10 cellular contexts compared by ENCODE assay signal in the genomic region with DNA sequence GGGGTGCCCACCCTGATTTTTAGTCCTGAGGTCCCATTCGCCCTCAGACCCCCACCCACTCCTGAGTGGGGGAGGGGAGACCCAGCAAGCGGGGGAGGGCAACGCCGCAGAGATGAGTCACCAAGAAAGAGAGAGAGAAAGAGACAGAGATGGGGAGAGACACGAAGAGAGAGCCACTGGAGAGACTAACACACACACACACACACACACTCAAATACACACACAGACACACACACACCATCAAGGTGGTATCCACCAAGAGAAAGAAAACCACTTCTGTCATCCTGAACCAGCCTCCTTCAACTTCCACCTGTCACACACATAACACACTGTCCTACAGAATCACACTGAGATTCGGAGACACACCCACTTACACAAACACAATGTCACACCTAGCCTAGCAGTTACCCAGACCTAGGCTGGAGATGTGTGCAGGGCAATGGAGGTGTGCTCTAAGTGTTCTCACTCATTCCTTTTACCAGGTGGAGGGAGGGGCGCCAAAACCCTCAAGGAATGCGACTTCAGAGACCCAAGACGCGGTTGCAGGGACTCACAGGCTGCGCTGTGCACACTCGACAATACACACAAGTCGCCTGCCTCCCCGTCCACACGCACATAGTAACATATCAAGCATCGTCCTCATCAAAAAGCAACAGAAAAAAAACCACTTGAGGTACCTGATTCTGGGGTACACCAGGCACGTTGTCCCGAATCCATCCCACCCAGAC. TPM values are rescaled to one million over a fixed set of nuclear protein-coding genes. Genes with fewer than 3 reads are reported as not detected.
DNase-seq lines count a peak whose midpoint lies in the region; ATAC-seq and TF ChIP-seq lines count a peak whose summit lies in the region.
"Had no signal": no experiment of that assay in that cellular context is flagged by ENCODE, and none has a peak within 500 bp of the region (broad histone marks: within the 10 kb centered on the region; RNA-seq: fewer than 3 reads in every experiment).

No MANE protein-coding gene starts in this region.

- H3K4me3 Mint-ChIP-seq in IgD-negative memory B cell: peak overlapping the region in 3 of 4 donors; percentile 44 to 87 (median 85)
- peak overlapping the region; percentile 40 for H3K4me3 Mint-ChIP-seq in activated naive CD8-positive, alpha-beta T cell treated with anti-CD3 and anti-CD28 coated beads, Interleukin-2, amount 50 U/mL, for 24 hours

- peak overlapping the region; percentile 43 to 97 (median 89) for H3K27ac Mint-ChIP-seq in IgD-negative memory B cell
- no peak overlapping the region for H3K27ac Mint-ChIP-seq in activated naive CD8-positive, alpha-beta T cell treated with anti-CD3 and anti-CD28 coated beads, Interleukin-2, amount 50 U/mL, for 24 hours

- H3K9ac ChIP-seq in neural cell (ENCODE audit: low read length): peak overlapping the region; percentile 59

- H3K4me2 ChIP-seq in neural cell (ENCODE audit: low read length): peak overlapping the region; percentile 70

- no peaks in the 10 kb centered on the region for H3K36me3 Mint-ChIP-seq in IgD-negative memory B cell
- H3K36me3 Mint-ChIP-seq in activated naive CD8-positive, alpha-beta T cell treated with anti-CD3 and anti-CD28 coated beads, Interleukin-2, amount 50 U/mL, for 24 hours (ENCODE audit: low read depth): peaks cover 2% of the 10 kb centered on the region

- H3K27ac ChIP-seq in neural cell (ENCODE audit: low read length): no peak overlapping the region

- TF ChIP-seq RAD21 in neural cell (conservative IDR thresholded peaks at IDR 0.05): no peak

- no peak for ATAC-seq in activated naive CD8-positive, alpha-beta T cell treated with anti-CD3 and anti-CD28 coated beads, Interleukin-2, amount 50 U/mL, for 24 hours
- ATAC-seq in GM18858 (IDR thresholded peaks at IDR 0.05; ENCODE audit: unreplicated experiment): no peak

- H3K27me3 ChIP-seq in neural cell (ENCODE audit: insufficient read depth, low read depth, low read length): peaks cover 73% of the 10 kb centered on the region

- H3K27me3 Mint-ChIP-seq in IgD-negative memory B cell: peaks cover 83% of the 10 kb centered on the region
- peaks cover 83% of the 10 kb centered on the region for H3K27me3 Mint-ChIP-seq in activated naive CD8-positive, alpha-beta T cell treated with anti-CD3 and anti-CD28 coated beads, Interleukin-2, amount 50 U/mL, for 24 hours

- TF ChIP-seq EP300 in neural cell (conservative IDR thresholded peaks at IDR 0.05; ENCODE audit: poor library complexity, severe bottlenecking): no peak

- H3K36me3 ChIP-seq in neural cell (ENCODE audit: insufficient read depth, low read length): no peaks in the 10 kb centered on the region
- H3K36me3 ChIP-seq: thoracic aorta had no signal

- no peaks in the 10 kb centered on the region for H3F3A ChIP-seq in neural cell (ENCODE audit: insufficient read depth, low read length, poor library complexity, severe bottlenecking)

- H4K20me1 ChIP-seq in neural cell (ENCODE audit: insufficient read depth): no peaks in the 10 kb centered on the region

- H3K79me2 ChIP-seq in neural cell (replicated peaks; ENCODE audit: insufficient read depth, low read length): no peaks in the 10 kb centered on the region

- DNase-seq in DMS53 (lab: John Stamatoyannopoulos, UW) (peak; percentile 80), DMS53 treated with DMSO at 0.1 percent for 48 hours (lab: John Stamatoyannopoulos, UW; ENCODE audit: unreplicated experiment) (no peak), UCSD-AML1 (lab: John Stamatoyannopoulos, UW; ENCODE audit: unreplicated experiment) (no peak), SHP77 treated with DMSO at 0.1 percent for 48 hours (lab: John Stamatoyannopoulos, UW) (no peak)
- no peak for DNase-seq in activated naive CD8-positive, alpha-beta T cell treated with anti-CD3 and anti-CD28 coated beads, Interleukin-2, amount 50 U/mL, for 24 hours

- no peak for TF ChIP-seq CTCF in neural cell (IDR thresholded peaks at IDR 0.05; ENCODE audit: poor library complexity, severe bottlenecking)

- H3K4me1 Mint-ChIP-seq in IgD-negative memory B cell: peaks cover 20 to 29% (median 24%) of the 10 kb centered on the region in 3 donors
- peaks cover 79% of the 10 kb centered on the region for H3K4me1 Mint-ChIP-seq in activated naive CD8-positive, alpha-beta T cell treated with anti-CD3 and anti-CD28 coated beads, Interleukin-2, amount 50 U/mL, for 24 hours

- H3K9me3 ChIP-seq in neural cell (ENCODE audit: low read length): no peaks in the 10 kb centered on the region
- H3K9me3 ChIP-seq: thoracic aorta had no signal

- no peak overlapping the region for H2AFZ ChIP-seq in neural cell (ENCODE audit: low read depth, low read length)

- peaks cover 0 to 14% (median 0%) of the 10 kb centered on the region in 3 donors for H3K9me3 Mint-ChIP-seq in IgD-negative memory B cell
- H3K9me3 Mint-ChIP-seq in activated naive CD8-positive, alpha-beta T cell treated with anti-CD3 and anti-CD28 coated beads, Interleukin-2, amount 50 U/mL, for 24 hours: no peaks in the 10 kb centered on the region

- peak overlapping the region; percentile 94 for H3K4me3 ChIP-seq in neural cell (ENCODE audit: low read length)
- H3K4me3 ChIP-seq: thoracic aorta had no signal

- H3K9me2 ChIP-seq in neural cell (ENCODE audit: insufficient read depth, low read length): no peaks in the 10 kb centered on the region

TF ChIP-seq in neural cell, 6 proteins besides CTCF, POLR2A, EP300 and RAD21:
- TF ChIP-seq MXI1 (conservative IDR thresholded peaks at IDR 0.05; ENCODE audit: poor library complexity, severe bottlenecking): no peak
- TF ChIP-seq, protein P1, sequence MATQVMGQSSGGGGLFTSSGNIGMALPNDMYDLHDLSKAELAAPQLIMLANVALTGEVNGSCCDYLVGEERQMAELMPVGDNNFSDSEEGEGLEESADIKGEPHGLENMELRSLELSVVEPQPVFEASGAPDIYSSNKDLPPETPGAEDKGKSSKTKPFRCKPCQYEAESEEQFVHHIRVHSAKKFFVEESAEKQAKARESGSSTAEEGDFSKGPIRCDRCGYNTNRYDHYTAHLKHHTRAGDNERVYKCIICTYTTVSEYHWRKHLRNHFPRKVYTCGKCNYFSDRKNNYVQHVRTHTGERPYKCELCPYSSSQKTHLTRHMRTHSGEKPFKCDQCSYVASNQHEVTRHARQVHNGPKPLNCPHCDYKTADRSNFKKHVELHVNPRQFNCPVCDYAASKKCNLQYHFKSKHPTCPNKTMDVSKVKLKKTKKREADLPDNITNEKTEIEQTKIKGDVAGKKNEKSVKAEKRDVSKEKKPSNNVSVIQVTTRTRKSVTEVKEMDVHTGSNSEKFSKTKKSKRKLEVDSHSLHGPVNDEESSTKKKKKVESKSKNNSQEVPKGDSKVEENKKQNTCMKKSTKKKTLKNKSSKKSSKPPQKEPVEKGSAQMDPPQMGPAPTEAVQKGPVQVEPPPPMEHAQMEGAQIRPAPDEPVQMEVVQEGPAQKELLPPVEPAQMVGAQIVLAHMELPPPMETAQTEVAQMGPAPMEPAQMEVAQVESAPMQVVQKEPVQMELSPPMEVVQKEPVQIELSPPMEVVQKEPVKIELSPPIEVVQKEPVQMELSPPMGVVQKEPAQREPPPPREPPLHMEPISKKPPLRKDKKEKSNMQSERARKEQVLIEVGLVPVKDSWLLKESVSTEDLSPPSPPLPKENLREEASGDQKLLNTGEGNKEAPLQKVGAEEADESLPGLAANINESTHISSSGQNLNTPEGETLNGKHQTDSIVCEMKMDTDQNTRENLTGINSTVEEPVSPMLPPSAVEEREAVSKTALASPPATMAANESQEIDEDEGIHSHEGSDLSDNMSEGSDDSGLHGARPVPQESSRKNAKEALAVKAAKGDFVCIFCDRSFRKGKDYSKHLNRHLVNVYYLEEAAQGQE (IDR thresholded peaks at IDR 0.05; ENCODE audit: borderline replicate concordance): peak; percentile 14

RNA-seq across cellular contexts. Expression of a gene that starts 3.9 kb away (rescaled TPM):
- not detected for polyA plus RNA-seq in IgD-negative memory B cell
- polyA plus RNA-seq in neural cell: 36.8 and 39.3 TPM in 2 replicates
- 30.7 and 49.4 TPM in 2 replicates for polyA minus RNA-seq in neural cell
- polyA plus RNA-seq: aorta had no signal

RNA-seq across cellular contexts. Expression of a gene that starts 10.8 kb away (rescaled TPM):
- polyA plus RNA-seq in IgD-negative memory B cell: not detected
- polyA plus RNA-seq in neural cell: 4.0 and 4.5 TPM in 2 replicates
- polyA minus RNA-seq in neural cell: 0.73 and 1.5 TPM in 2 replicates
- polyA plus RNA-seq: aorta had no signal

RNA-seq across cellular contexts. Expression of a gene that starts 15.0 kb away (rescaled TPM):
- polyA plus RNA-seq in IgD-negative memory B cell (8.3 TPM), neural cell (344 and 389 TPM in 2 replicates)
- 99.2 and 107 TPM in 2 replicates for polyA minus RNA-seq in neural cell

RNA-seq across cellular contexts. Expression of a gene that starts 31.6 kb away (rescaled TPM):
- polyA plus RNA-seq in IgD-negative memory B cell (not detected), neural cell (not detected in 2 replicates)
- polyA minus RNA-seq in neural cell: not detected in 2 replicates

RNA-seq across cellular contexts. Expression of a gene that starts 42.4 kb away (rescaled TPM):
- polyA plus RNA-seq in IgD-negative memory B cell (not detected), neural cell (0.12 TPM in 1 of 2 replicates, not detected in the other)
- polyA minus RNA-seq in neural cell: 0.23 TPM in 1 of 2 replicates, not detected in the other

Comparison
In these comparisons a context has a peak if more than half of its experiments do, and no peak if none do; other contexts are left out.
1. RNA of a gene that starts 3.9 kb away (polyA plus RNA-seq): 36.8 to 39.3 TPM in neural cell; not detected in IgD-negative memory B cell (single experiment); every median in the first group is over 10 times any median in the second.
2. RNA of a gene that starts 15.0 kb away (polyA plus RNA-seq): 344 to 389 TPM in neural cell; 8.3 TPM in IgD-negative memory B cell (single experiment); every median in the first group is over 10 times any median in the second.